24 cellular contexts compared by ENCODE assay signal in the genomic region with DNA sequence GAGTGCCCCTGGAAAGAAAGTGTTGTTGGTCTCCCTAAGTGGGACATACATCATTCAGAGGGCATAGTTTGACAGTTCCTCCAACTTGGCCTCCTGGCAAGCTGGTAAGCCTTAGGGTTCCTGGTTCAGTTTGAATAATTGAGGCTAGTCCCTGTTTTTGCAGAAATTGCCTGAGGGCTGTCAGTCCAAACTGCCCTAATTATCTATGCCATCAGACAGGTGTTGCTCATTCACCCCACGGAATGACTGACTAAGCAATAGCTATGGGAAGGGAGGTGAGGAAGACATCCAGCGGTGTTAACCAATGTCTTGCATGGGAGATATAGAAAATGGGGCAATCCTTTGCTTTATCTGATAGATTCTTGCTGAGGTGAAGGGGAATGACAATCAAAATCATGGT.
"Had no signal": no experiment of that assay in that cellular context is flagged by ENCODE, and none has a peak within 500 bp of the region (broad histone marks: within the 10 kb centered on the region; RNA-seq: fewer than 3 reads in every experiment).

No MANE protein-coding gene starts in this region.

- FAIRE-seq: astrocyte, TTC549 had no signal

- H3K4me3 Mint-ChIP-seq: activated CD4-positive, alpha-beta memory T cell treated with anti-CD3 and anti-CD28 coated beads, Interleukin-2, amount 10 ng/mL, durations not matched to agents 7 days and 5 days; activated naive CD4-positive, alpha-beta T cell treated with anti-CD3 and anti-CD28 coated beads for 36 hours; activated naive CD8-positive, alpha-beta T cell; activated T-helper 17 cell treated with anti-CD3 and anti-CD28 coated beads, Interleukin-2, amount 50 U/mL, for 72 hours; brain; T-cell had no signal

- H3K9me3 Mint-ChIP-seq: activated CD4-positive, alpha-beta memory T cell treated with anti-CD3 and anti-CD28 coated beads, Interleukin-2, amount 10 ng/mL, durations not matched to agents 7 days and 5 days; activated T-helper 17 cell treated with anti-CD3 and anti-CD28 coated beads, Interleukin-2, amount 50 U/mL, for 72 hours had no signal

- DNase-seq: activated CD4-positive, alpha-beta memory T cell treated with anti-CD3 and anti-CD28 coated beads, Interleukin-2, amount 10 ng/mL, durations not matched to agents 7 days and 5 days; activated CD4-positive, alpha-beta T cell treated with anti-CD3 and anti-CD28 coated beads, Interleukin-2, amount 50 U/mL, for 1 hour; activated CD4-positive, CD25-positive, alpha-beta regulatory T cell; activated gamma-delta T cell; activated naive CD4-positive, alpha-beta T cell treated with anti-CD3 and anti-CD28 coated beads for 36 hours; activated T-cell treated with anti-CD3 and anti-CD28 coated beads for 4 hours; activated T-cell treated with anti-CD3 and anti-CD28 coated beads, Interleukin-2, amount 50 U/mL, for 48 hours; amygdala; KG1; NCI-H1048; NCI-H187; NCI-H510A treated with DMSO at 0.1 percent for 48 hours; PC-3; SIG-M5; T-cell; T-helper 2 cell; T1000 had no signal

- H3K27me3 Mint-ChIP-seq: activated naive CD8-positive, alpha-beta T cell; activated T-helper 17 cell treated with anti-CD3 and anti-CD28 coated beads, Interleukin-2, amount 50 U/mL, for 72 hours had no signal

- H3K27me3 ChIP-seq: cardiac muscle cell had no signal

- ATAC-seq: activated T-helper 17 cell treated with anti-CD3 and anti-CD28 coated beads, Interleukin-2, amount 50 U/mL, for 72 hours; PC-3; T-cell had no signal

- H3K4me1 Mint-ChIP-seq: activated CD4-positive, alpha-beta memory T cell treated with anti-CD3 and anti-CD28 coated beads, Interleukin-2, amount 10 ng/mL, durations not matched to agents 7 days and 5 days; activated T-helper 17 cell treated with anti-CD3 and anti-CD28 coated beads, Interleukin-2, amount 50 U/mL, for 72 hours; brain; T-cell had no signal

- H3K4me3 ChIP-seq: cardiac muscle cell had no signal

- H3K27ac ChIP-seq: cardiac muscle cell, VCaP had no signal

- H3K36me3 ChIP-seq: cardiac muscle cell had no signal

- H3K36me3 Mint-ChIP-seq: activated naive CD8-positive, alpha-beta T cell; brain; T-cell had no signal

- H3K27ac Mint-ChIP-seq: activated CD4-positive, alpha-beta memory T cell treated with anti-CD3 and anti-CD28 coated beads, Interleukin-2, amount 10 ng/mL, durations not matched to agents 7 days and 5 days; activated naive CD4-positive, alpha-beta T cell treated with anti-CD3 and anti-CD28 coated beads for 36 hours; activated naive CD8-positive, alpha-beta T cell; activated T-helper 17 cell treated with anti-CD3 and anti-CD28 coated beads, Interleukin-2, amount 50 U/mL, for 72 hours; brain; T-cell had no signal
